Comparison of ENCODE assay signal across 18 cellular contexts in the genomic region with DNA sequence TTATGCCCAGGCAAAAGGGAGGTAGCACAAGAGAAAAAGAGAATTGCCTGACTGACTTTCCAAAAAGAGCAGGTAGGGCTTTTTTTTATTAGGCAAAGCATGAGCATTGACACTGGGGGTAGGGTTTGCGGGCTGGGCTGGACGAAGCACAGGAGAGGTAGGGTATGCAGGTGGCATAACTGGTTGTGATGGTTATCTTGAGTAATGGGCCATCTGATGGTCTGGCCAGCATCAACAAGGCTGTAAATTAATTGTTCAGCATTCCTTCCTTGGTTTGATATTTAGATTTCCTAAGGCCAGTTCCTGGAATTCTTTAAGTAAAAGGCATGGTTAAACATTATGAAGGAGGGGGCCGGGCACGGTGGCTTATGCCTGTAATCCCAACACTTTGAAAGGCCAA. TPM values are rescaled to one million over a fixed set of nuclear protein-coding genes. Genes with fewer than 3 reads are reported as not detected.
DNase-seq lines count a peak whose midpoint lies in the region; ATAC-seq, FAIRE-seq and TF ChIP-seq lines count a peak whose summit lies in the region.
"Had no signal": no experiment of that assay in that cellular context is flagged by ENCODE, and none has a peak within 500 bp of the region (broad histone marks: within the 10 kb centered on the region; RNA-seq: fewer than 3 reads in every experiment).

No MANE protein-coding gene starts in this region.

- TF ChIP-seq POLR2A in esophagus muscularis mucosa (IDR thresholded peaks at IDR 0.05; ENCODE audit: low read depth), result no peak

- H3K36me3 Mint-ChIP-seq in type B pancreatic cell, result no peaks in the 10 kb centered on the region

- peak overlapping the region; percentile 27 for H3K27ac Mint-ChIP-seq in type B pancreatic cell

- H3K9me3 Mint-ChIP-seq in type B pancreatic cell, result no peaks in the 10 kb centered on the region

- no peaks in the 10 kb centered on the region for H3K9me3 ChIP-seq in esophagus muscularis mucosa
- H3K9me3 ChIP-seq in pancreas, result no peaks in the 10 kb centered on the region
- H3K9me3 ChIP-seq: SJSA1 had no signal

- TF ChIP-seq EP300 in esophagus muscularis mucosa (IDR thresholded peaks at IDR 0.05), result no peak

- WGBS in esophagus muscularis mucosa, result 57% methylated on average over 4 of the region's 4 CpGs
- WGBS in pancreas, 2 donors, result 64 to 68% methylated on average over 4 of the region's 4 CpGs

- no peaks in the 10 kb centered on the region for H3K27me3 ChIP-seq in esophagus muscularis mucosa
- no peaks in the 10 kb centered on the region for H3K27me3 ChIP-seq in pancreas
- H3K27me3 ChIP-seq: SJSA1 had no signal

- no peaks in the 10 kb centered on the region for H3K27me3 Mint-ChIP-seq in type B pancreatic cell

- TF ChIP-seq CTCF in esophagus muscularis mucosa (IDR thresholded peaks at IDR 0.05), result no peak
- no peak for TF ChIP-seq CTCF in pancreas (IDR thresholded peaks at IDR 0.05)
- TF ChIP-seq CTCF in type B pancreatic cell (conservative IDR thresholded peaks at IDR 0.05), result no peak

- FAIRE-seq in pancreas (lab: Jason Lieb, UNC), result no peak
- FAIRE-seq: GM12878, HepG2 had no signal

- ATAC-seq in pancreas, result peak in 3 of 4 donors; percentile 38 to 72 (median 40)
- ATAC-seq: GM12878, HepG2, PC-3 had no signal

- H3K4me1 Mint-ChIP-seq in type B pancreatic cell (ENCODE audit: unreplicated experiment), result peaks cover 28% of the 10 kb centered on the region

- H3K4me3 ChIP-seq in esophagus muscularis mucosa (no peak overlapping the region), pancreas (no peak overlapping the region)
- H3K4me3 ChIP-seq: GM12878, SJSA1 had no signal

- H3K27ac ChIP-seq in esophagus muscularis mucosa (replicated peaks in 1 of 4) (peak overlapping the region; percentile 52 to 83 (median 80)), pancreas (no peak overlapping the region)
- H3K27ac ChIP-seq: KMS-11, SJSA1 had no signal

- H3K4me1 ChIP-seq in esophagus muscularis mucosa (peaks cover 9 to 66% (median 60%) of the 10 kb centered on the region in 4 donors), pancreas (peaks cover 0 to 8% (median 0%) of the 10 kb centered on the region in 3 donors)

- no peak overlapping the region for H3K4me3 Mint-ChIP-seq in type B pancreatic cell

- DNase-seq in SK-N-DZ (ENCODE audit: low spot score), result peak; percentile 80
- DNase-seq in esophagus muscularis mucosa (ENCODE audit: extremely low spot score), result no peak
- DNase-seq in pancreas, result no peak
- no peak for DNase-seq in type B pancreatic cell (ENCODE audit: extremely low spot score, unreplicated experiment)
- no peak for DNase-seq in H4 (ENCODE audit: low spot score)
- DNase-seq in NCI-H2107 treated with DMSO at 0.1 percent for 48 hours (lab: John Stamatoyannopoulos, UW; ENCODE audit: unreplicated experiment), result no peak
- DNase-seq in activated CD8-positive, alpha-beta memory T cell treated with anti-CD3 and anti-CD28 coated beads for 24 hours, result no peak
- DNase-seq: GOT3, NCI-H1048, NCI-H1436 treated with DMSO at 0.1 percent for 48 hours, NCI-H2081, NCI-H510A treated with DMSO at 0.1 percent for 48 hours, NCI-H82, PC-3 had no signal

- intact Hi-C loops in esophagus muscularis mucosa (cut with DNase I), result no loop called here
- intact Hi-C loops in pancreas (cut with DNase I), result no loop called here

- H3K36me3 ChIP-seq in esophagus muscularis mucosa, result no peaks in the 10 kb centered on the region
- no peaks in the 10 kb centered on the region for H3K36me3 ChIP-seq in pancreas
- H3K36me3 ChIP-seq: SJSA1 had no signal

RNA-seq across cellular contexts. Expression of a gene that starts 13.9 kb away (rescaled TPM):
- polyA plus RNA-seq in SK-N-DZ (2014; cell fraction: cytosol; rRNA removed), result 0.45 TPM in 1 of 2 replicates, not detected in the other
- polyA plus RNA-seq in SK-N-DZ (2014; cell fraction: nucleus; rRNA removed), result 0.32 TPM in 1 of 2 replicates, not detected in the other
- 1 to 10 TPM; 2.7 to 7.3 (median 6.4) TPM for total RNA-seq in esophagus muscularis mucosa
- total RNA-seq in pancreas, result 1 to 10 TPM in 4 of 6 donors, under 1 TPM in 2; 0.81 to 1.8 (median 1.4) TPM
- 1 to 10 TPM; 1.0 to 2.0 TPM for polyA plus RNA-seq in pancreas
- total RNA-seq in type B pancreatic cell (ENCODE audit: low replicate concordance), result 1.8 and 1.9 TPM in 2 replicates
- 8.2 and 12.3 TPM in 2 replicates for total RNA-seq in H4 (2014; rRNA removed; shearing (Covaris generic))

RNA-seq across cellular contexts. Expression of a gene that starts 24.7 kb away (rescaled TPM):
- polyA plus RNA-seq in SK-N-DZ (2014; cell fraction: cytosol; rRNA removed), result 135 and 162 TPM in 2 replicates
- polyA plus RNA-seq in SK-N-DZ (2014; cell fraction: nucleus; rRNA removed), result 67.2 and 68.3 TPM in 2 replicates
- total RNA-seq in esophagus muscularis mucosa (1,000 to 10,000 TPM; 2,370 to 3,630 (median 3,339) TPM), pancreas (100 to 1,000 TPM; 172 to 192 (median 182) TPM), type B pancreatic cell (ENCODE audit: low replicate concordance) (193 and 287 TPM in 2 replicates)
- polyA plus RNA-seq in pancreas, result 100 to 1,000 TPM; 138 to 242 TPM
- 289 and 303 TPM in 2 replicates for total RNA-seq in H4 (2014; rRNA removed; shearing (Covaris generic))

Comparison
In these comparisons a context has a peak if more than half of its experiments do, and no peak if none do; other contexts are left out.
1. H3K27ac ChIP-seq: peak in esophagus muscularis mucosa (4 of 4); none in pancreas (0 of 4).